Comparison of ENCODE assay signal across 8 cellular contexts in genomic region chr2:48531141-48531648, GRCh38. TPM values are rescaled to one million over a fixed set of nuclear protein-coding genes. Genes with fewer than 3 reads are reported as not detected.
DNase-seq lines count a peak whose midpoint lies in the region; ATAC-seq, FAIRE-seq and TF ChIP-seq lines count a peak whose summit lies in the region.

No MANE protein-coding gene starts in this region.

- no peak for FAIRE-seq in small intestine (lab: Jason Lieb, UNC)

- TF ChIP-seq CTCF in Calu3 (IDR thresholded peaks at IDR 0.05; ENCODE audit: unreplicated experiment) (no peak), coronary artery (IDR thresholded peaks at IDR 0.05) (no peak), lung (IDR thresholded peaks at IDR 0.05; ENCODE audit: control extremely low read depth, extremely low read depth) (no peak), thyroid gland (IDR thresholded peaks at IDR 0.05) (no peak)

- H3K27ac ChIP-seq in coronary artery (peak overlapping the region; percentile 85 to 94), lung (ENCODE audit: low read depth in 1 of 2, low read length in 1 of 2) (peak overlapping the region in 1 of 2 donors; percentile 53), thyroid gland (peak overlapping the region; percentile 7 to 83 (median 62)), small intestine (ENCODE audit: low read depth in 1 of 2, low read length in 1 of 2) (peak overlapping the region in 1 of 2 donors; percentile 65)

- peak overlapping the region; percentile 79 for H3K4me3 Mint-ChIP-seq in Calu3 (ENCODE audit: low read depth, unreplicated experiment)

- H3K27me3 ChIP-seq in lung (ENCODE audit: control insufficient read depth, insufficient read depth) (no peaks in the 10 kb centered on the region), thyroid gland (no peaks in the 10 kb centered on the region), small intestine (ENCODE audit: control insufficient read depth in 2 of 2, insufficient read depth in 2 of 2, low read length in 2 of 2) (no peaks in the 10 kb centered on the region)

- H3K36me3 ChIP-seq in lung (ENCODE audit: control insufficient read depth in 2 of 2, insufficient read depth in 2 of 2, low read length in 2 of 2) (peaks cover 0 to 2% of the 10 kb centered on the region in 2 donors), thyroid gland (no peaks in the 10 kb centered on the region), small intestine (ENCODE audit: control insufficient read depth in 2 of 2, insufficient read depth in 2 of 2, low read length in 2 of 2) (no peaks in the 10 kb centered on the region)

- ATAC-seq in lung (ENCODE audit: insufficient read depth, low FRiP score) (peak; percentile 17), GM21619 (IDR thresholded peaks at IDR 0.05; ENCODE audit: unreplicated experiment) (no peak)

- H3K4me3 ChIP-seq in coronary artery (peak overlapping the region; percentile 97), lung (peak overlapping the region; percentile 21), thyroid gland (replicated peaks in 1 of 3) (peak overlapping the region; percentile 19 to 91 (median 49)), small intestine (ENCODE audit: low read depth in 1 of 2, low read length in 2 of 2) (no peak overlapping the region)

- H3K4me1 Mint-ChIP-seq in Calu3 (ENCODE audit: low read depth, unreplicated experiment): no peaks in the 10 kb centered on the region

- H3K9me3 ChIP-seq in lung (ENCODE audit: control insufficient read depth in 2 of 2, insufficient read depth in 1 of 2, low read length in 1 of 2) (no peaks in the 10 kb centered on the region), thyroid gland (no peaks in the 10 kb centered on the region), small intestine (ENCODE audit: control insufficient read depth, low read depth) (no peaks in the 10 kb centered on the region)

- H3K9me3 Mint-ChIP-seq in Calu3 (ENCODE audit: low read depth, unreplicated experiment): no peaks in the 10 kb centered on the region

- CTCF ChIA-PET in Calu3 (lab: Charles Lee): no interaction called here

- no peaks in the 10 kb centered on the region for H3K27me3 Mint-ChIP-seq in Calu3 (ENCODE audit: unreplicated experiment)

- DNase-seq in Calu3 (no peak), NCI-H226 (peak; percentile 56), coronary artery (ENCODE audit: low spot score) (no peak), lung (ENCODE audit: low spot score) (no peak), thyroid gland (peak; percentile 41 to 44), small intestine (no peak), NCI-H345 (lab: John Stamatoyannopoulos, UW) (no peak)

- BruUV-seq in Calu3 (replicated peaks; lab: Mats Ljungman, UMichigan): no TSS peak

- peaks cover 4 to 12% of the 10 kb centered on the region in 2 donors for H3K4me1 ChIP-seq in lung (ENCODE audit: control insufficient read depth in 2 of 2, insufficient read depth in 2 of 2, low read length in 2 of 2)
- peaks cover 7 to 10% of the 10 kb centered on the region in 2 donors for H3K4me1 ChIP-seq in thyroid gland
- peaks cover 0 to 6% of the 10 kb centered on the region in 2 donors for H3K4me1 ChIP-seq in small intestine (ENCODE audit: control insufficient read depth in 2 of 2, insufficient read depth in 1 of 2, low read depth in 1 of 2, low read length in 1 of 2)

- peaks cover 15% of the 10 kb centered on the region for H3K36me3 Mint-ChIP-seq in Calu3 (ENCODE audit: insufficient read depth, unreplicated experiment)

- no peak for TF ChIP-seq POLR2A in thyroid gland (IDR thresholded peaks at IDR 0.05)

- no peak overlapping the region for H3K27ac Mint-ChIP-seq in Calu3 (ENCODE audit: unreplicated experiment)

- intact Hi-C loops in Calu3 (cut with micrococcal nuclease; ENCODE audit: unreplicated experiment): no loop called here
- intact Hi-C loops in thyroid gland (cut with DNase I): no loop called here

- 15 to 30% methylated on average over 6 of the region's 6 CpGs for WGBS in lung, 2 donors
- WGBS in thyroid gland, 2 donors: 12 to 17% methylated on average over 6 of the region's 6 CpGs
- 33 to 49% (median 40%) methylated on average over 6 of the region's 6 CpGs for WGBS in small intestine, 3 donors

RNA-seq across cellular contexts. Expression of gene STON1, which starts 1.2 kb away (rescaled TPM):
- total RNA-seq in Calu3 (2022) (0.86 and 1.3 TPM in 2 replicates), lung (10 to 100 TPM; 13.4 to 35.2 TPM), thyroid gland (10 to 100 TPM; 11.4 to 29.8 (median 15.3) TPM)
- polyA plus RNA-seq in lung (1 to 10 TPM; 3.8 to 7.7 TPM), small intestine (1 to 10 TPM in 2 of 3 donors, under 1 TPM in 1; 0.45 to 4.7 (median 1.4) TPM)

Comparison
In these comparisons a context has a peak if more than half of its experiments do, and no peak if none do; other contexts are left out.
1. DNase-seq: peak in NCI-H226 (single experiment) and thyroid gland (2 of 2); none in Calu3 (single experiment), coronary artery (single experiment), lung (single experiment), small intestine (single experiment) and NCI-H345 (single experiment).
2. H3K4me3 ChIP-seq: peak in coronary artery (single experiment), lung (single experiment) and thyroid gland (3 of 3); none in small intestine (0 of 2).